Comparison of ENCODE assay signal across 24 cellular contexts in the genomic region with DNA sequence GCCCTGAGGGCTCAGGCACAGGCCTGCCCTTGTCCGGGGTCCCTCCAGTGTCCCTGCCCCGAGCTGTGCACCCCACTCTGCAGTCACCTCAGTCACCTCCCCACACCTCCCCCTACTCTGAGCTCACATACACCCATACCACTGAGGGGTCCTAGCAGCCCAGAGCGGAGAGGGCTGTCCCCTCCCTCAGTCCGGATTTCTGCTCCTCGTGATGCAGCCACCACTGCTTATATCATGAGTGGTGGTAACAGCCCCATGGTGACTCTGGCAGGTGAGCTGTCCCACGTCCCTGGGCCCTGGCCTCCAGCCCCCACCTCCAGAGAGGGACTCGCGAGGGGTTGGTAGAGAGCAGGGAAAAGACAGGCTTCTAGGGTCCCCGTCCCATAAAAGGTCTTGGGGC. TPM values are rescaled to one million over a fixed set of nuclear protein-coding genes. Genes with fewer than 3 reads are reported as not detected.
DNase-seq lines count a peak whose midpoint lies in the region; ATAC-seq and TF ChIP-seq lines count a peak whose summit lies in the region.
"Had no signal": no experiment of that assay in that cellular context is flagged by ENCODE, and none has a peak within 500 bp of the region (broad histone marks: within the 10 kb centered on the region; RNA-seq: fewer than 3 reads in every experiment).

No MANE protein-coding gene starts in this region.

- H3K4me1 Mint-ChIP-seq in MCF 10A (ENCODE audit: insufficient read depth, unreplicated experiment), result peaks cover 25% of the 10 kb centered on the region

- CTCF ChIA-PET in MCF 10A (lab: Yijun Ruan, JAX), result no interaction called here

- no peak overlapping the region for H3K9ac ChIP-seq in rectal smooth muscle tissue (ENCODE audit: low read length)

- WGBS in esophagus, 2 donors, result 85 to 95% methylated on average over 9 of the region's 9 CpGs

- no peak overlapping the region for H3K27ac Mint-ChIP-seq in MCF 10A (ENCODE audit: low read depth, unreplicated experiment)
- H3K27ac Mint-ChIP-seq: activated B cell treated with CpG ODN at 0.5 μM for 24 hours; activated CD8-positive, alpha-beta T cell treated with anti-CD3 and anti-CD28 coated beads, Interleukin-2, amount 10 ng/mL, durations not matched to agents 7 days and 5 days; activated naive CD8-positive, alpha-beta T cell treated with anti-CD3 and anti-CD28 coated beads for 36 hours; activated T-cell treated with anti-CD3 and anti-CD28 coated beads, Interleukin-2, amount 50 U/mL, for 72 hours; natural killer cell treated with Interleukin-12 subunit alpha and Interleukin-12 subunit beta and Interleukin-15 and Interleukin-18, amount 100 ng/mL, for 72 hours; stimulated activated memory B cell treated with anti-CD40 and anti-IgM and Interleukin-4, amounts not matched to agents 10 μg/mL and 1 μg/mL and 100 μg/mL, for 72 hours; T-helper 1 cell treated with Interleukin-12 subunit alpha and Interleukin-12 subunit beta and Interleukin-4 antibody, amounts not matched to agents 30 μg/mL and 1 μg/mL, for 36 hours had no signal

- BruUV-seq in MCF 10A (replicated peaks; lab: Mats Ljungman, UMichigan), result no TSS peak

- no peaks in the 10 kb centered on the region for H3K27me3 Mint-ChIP-seq in MCF 10A (ENCODE audit: insufficient read depth, unreplicated experiment)
- H3K27me3 Mint-ChIP-seq: activated B cell treated with CpG ODN at 0.5 μM for 24 hours; activated naive CD8-positive, alpha-beta T cell treated with anti-CD3 and anti-CD28 coated beads for 36 hours; natural killer cell treated with Interleukin-12 subunit alpha and Interleukin-12 subunit beta and Interleukin-15 and Interleukin-18, amount 100 ng/mL, for 72 hours; stimulated activated memory B cell treated with anti-CD40 and anti-IgM and Interleukin-4, amounts not matched to agents 10 μg/mL and 1 μg/mL and 100 μg/mL, for 72 hours had no signal

- intact Hi-C loops in breast epithelium (cut with DNase I; ENCODE audit: low total_unique reads), result no loop called here
- intact Hi-C loops in MCF 10A (cut with micrococcal nuclease), result no loop called here
- intact Hi-C loops in uterus (cut with DNase I; ENCODE audit: low total_unique reads), result no loop called here

- peaks cover 4% of the 10 kb centered on the region for H3K36me3 Mint-ChIP-seq in MCF 10A (ENCODE audit: insufficient read depth, unreplicated experiment)
- H3K36me3 Mint-ChIP-seq: activated naive CD8-positive, alpha-beta T cell treated with anti-CD3 and anti-CD28 coated beads for 36 hours; natural killer cell treated with Interleukin-12 subunit alpha and Interleukin-12 subunit beta and Interleukin-15 and Interleukin-18, amount 100 ng/mL, for 72 hours; stimulated activated memory B cell treated with anti-CD40 and anti-IgM and Interleukin-4, amounts not matched to agents 10 μg/mL and 1 μg/mL and 100 μg/mL, for 72 hours had no signal

- no peak for ATAC-seq in HG03135 (IDR thresholded peaks at IDR 0.05; ENCODE audit: unreplicated experiment)
- ATAC-seq in GM19397 (IDR thresholded peaks at IDR 0.05; ENCODE audit: unreplicated experiment), result no peak
- ATAC-seq: activated CD8-positive, alpha-beta T cell treated with anti-CD3 and anti-CD28 coated beads, Interleukin-2, amount 10 ng/mL, durations not matched to agents 7 days and 5 days; activated T-cell treated with anti-CD3 and anti-CD28 coated beads, Interleukin-2, amount 50 U/mL, for 72 hours; K562; natural killer cell treated with Interleukin-12 subunit alpha and Interleukin-12 subunit beta and Interleukin-15 and Interleukin-18, amount 100 ng/mL, for 72 hours; stimulated activated memory B cell treated with anti-CD40 and anti-IgM and Interleukin-4, amounts not matched to agents 10 μg/mL and 1 μg/mL and 100 μg/mL, for 72 hours had no signal

- H3K4me1 ChIP-seq in breast epithelium (peaks cover 7 to 20% of the 10 kb centered on the region in 2 donors), esophagus (ENCODE audit: control insufficient read depth in 2 of 2, insufficient read depth in 2 of 2, low read length in 1 of 2) (peaks cover 3 to 8% of the 10 kb centered on the region in 2 donors), rectal smooth muscle tissue (ENCODE audit: control insufficient read depth, insufficient read depth, low read length) (peaks cover 64% of the 10 kb centered on the region), uterus (peaks cover 4 to 28% of the 10 kb centered on the region in 2 donors)

- TF ChIP-seq CTCF in breast epithelium (IDR thresholded peaks at IDR 0.05), result no peak
- TF ChIP-seq CTCF in MCF 10A (IDR thresholded peaks at IDR 0.05; ENCODE audit: unreplicated experiment), result no peak
- TF ChIP-seq CTCF in uterus (IDR thresholded peaks at IDR 0.05), result no peak

- H3K9me3 Mint-ChIP-seq in MCF 10A (ENCODE audit: unreplicated experiment), result no peaks in the 10 kb centered on the region
- H3K9me3 Mint-ChIP-seq: activated B cell treated with CpG ODN at 0.5 μM for 24 hours; activated naive CD8-positive, alpha-beta T cell treated with anti-CD3 and anti-CD28 coated beads for 36 hours; activated T-cell treated with anti-CD3 and anti-CD28 coated beads, Interleukin-2, amount 50 U/mL, for 72 hours; natural killer cell treated with Interleukin-12 subunit alpha and Interleukin-12 subunit beta and Interleukin-15 and Interleukin-18, amount 100 ng/mL, for 72 hours; stimulated activated memory B cell treated with anti-CD40 and anti-IgM and Interleukin-4, amounts not matched to agents 10 μg/mL and 1 μg/mL and 100 μg/mL, for 72 hours; T-helper 1 cell treated with Interleukin-12 subunit alpha and Interleukin-12 subunit beta and Interleukin-4 antibody, amounts not matched to agents 30 μg/mL and 1 μg/mL, for 36 hours had no signal

- H3K27ac ChIP-seq in breast epithelium, result peak overlapping the region; percentile 5 to 48
- peak overlapping the region; percentile 28 to 67 for H3K27ac ChIP-seq in esophagus (ENCODE audit: low read depth in 2 of 2, low read length in 1 of 2)
- H3K27ac ChIP-seq in rectal smooth muscle tissue (ENCODE audit: low read depth, low read length), result peak overlapping the region; percentile 94
- H3K27ac ChIP-seq in uterus, result peak overlapping the region; percentile 47 to 75
- H3K27ac ChIP-seq: 22Rv1 had no signal

- H3K36me3 ChIP-seq in breast epithelium, result no peaks in the 10 kb centered on the region
- H3K36me3 ChIP-seq in esophagus (ENCODE audit: control insufficient read depth in 2 of 2, insufficient read depth in 2 of 2, low read length in 1 of 2), result no peaks in the 10 kb centered on the region
- H3K36me3 ChIP-seq in rectal smooth muscle tissue (ENCODE audit: control insufficient read depth, insufficient read depth, low read length), result peaks cover 2% of the 10 kb centered on the region
- no peaks in the 10 kb centered on the region for H3K36me3 ChIP-seq in uterus
- H3K36me3 ChIP-seq: BE2C had no signal

- H3K4me3 ChIP-seq in breast epithelium (no peak overlapping the region), esophagus (ENCODE audit: low read depth in 1 of 2, low read length in 2 of 2) (no peak overlapping the region), rectal smooth muscle tissue (ENCODE audit: low read length) (no peak overlapping the region), uterus (no peak overlapping the region)
- H3K4me3 ChIP-seq: K562 had no signal

- H3K27me3 ChIP-seq in breast epithelium (no peaks in the 10 kb centered on the region), esophagus (ENCODE audit: control insufficient read depth in 1 of 2, insufficient read depth in 2 of 2, low read length in 2 of 2) (no peaks in the 10 kb centered on the region), rectal smooth muscle tissue (ENCODE audit: control insufficient read depth, insufficient read depth, low read length) (no peaks in the 10 kb centered on the region), uterus (no peaks in the 10 kb centered on the region)
- H3K27me3 ChIP-seq: BE2C had no signal

- H3K9me3 ChIP-seq in breast epithelium (no peaks in the 10 kb centered on the region), esophagus (ENCODE audit: control insufficient read depth in 2 of 2, insufficient read depth in 1 of 2, low read depth in 1 of 2, low read length in 1 of 2) (no peaks in the 10 kb centered on the region), uterus (no peaks in the 10 kb centered on the region)
- H3K9me3 ChIP-seq: BE2C had no signal

- no peak overlapping the region for H3K4me3 Mint-ChIP-seq in MCF 10A (ENCODE audit: unreplicated experiment)
- H3K4me3 Mint-ChIP-seq: activated B cell treated with CpG ODN at 0.5 μM for 24 hours; activated CD8-positive, alpha-beta T cell treated with anti-CD3 and anti-CD28 coated beads, Interleukin-2, amount 10 ng/mL, durations not matched to agents 7 days and 5 days; activated naive CD8-positive, alpha-beta T cell treated with anti-CD3 and anti-CD28 coated beads for 36 hours; activated T-cell treated with anti-CD3 and anti-CD28 coated beads, Interleukin-2, amount 50 U/mL, for 72 hours; natural killer cell treated with Interleukin-12 subunit alpha and Interleukin-12 subunit beta and Interleukin-15 and Interleukin-18, amount 100 ng/mL, for 72 hours; stimulated activated memory B cell treated with anti-CD40 and anti-IgM and Interleukin-4, amounts not matched to agents 10 μg/mL and 1 μg/mL and 100 μg/mL, for 72 hours; T-helper 1 cell treated with Interleukin-12 subunit alpha and Interleukin-12 subunit beta and Interleukin-4 antibody, amounts not matched to agents 30 μg/mL and 1 μg/mL, for 36 hours had no signal

- TF ChIP-seq POLR2A in breast epithelium (IDR thresholded peaks at IDR 0.05) (no peak), uterus (IDR thresholded peaks at IDR 0.05) (no peak)

- POLR2A ChIA-PET in MCF 10A (lab: Yijun Ruan, JAX), result no interaction called here

- DNase-seq in breast epithelium (ENCODE audit: low spot score in 2 of 2), result no peak
- no peak for DNase-seq in MCF 10A (ENCODE audit: unreplicated experiment)
- no peak for DNase-seq in uterus
- no peak for DNase-seq in CD1c-positive myeloid dendritic cell (ENCODE audit: extremely low spot score)
- DNase-seq: activated B cell treated with CpG ODN at 0.5 μM for 24 hours; activated CD8-positive, alpha-beta T cell treated with anti-CD3 and anti-CD28 coated beads, Interleukin-2, amount 10 ng/mL, durations not matched to agents 7 days and 5 days; activated naive CD8-positive, alpha-beta T cell treated with anti-CD3 and anti-CD28 coated beads for 36 hours; activated T-cell treated with anti-CD3 and anti-CD28 coated beads, Interleukin-2, amount 50 U/mL, for 72 hours; BE2C; head of caudate nucleus; mammary epithelial cell; NCI-H2081; NCI-H524 treated with DMSO at 0.1 percent for 48 hours; SHP77; stimulated activated CD4-positive, alpha-beta T cell treated with anti-CD3 and anti-CD28 coated beads, Interleukin-12 subunit alpha, Interleukin-12 subunit beta, amount 100 ng/mL, for 4 hours had no signal

RNA-seq across cellular contexts. Expression of a gene that starts 8.0 kb away (rescaled TPM):
- total RNA-seq in breast epithelium, result 10 to 100 TPM in 2 of 3 donors, 1 to 10 TPM in 1; 6.3 to 42.9 (median 17.0) TPM
- total RNA-seq in MCF 10A (2022), result 0.05 and 0.21 TPM in 2 replicates
- polyA plus RNA-seq in esophagus, result 1 to 10 TPM; 3.0 to 4.0 TPM
- 10 to 100 TPM; 10.3 to 62.4 (median 46.7) TPM for total RNA-seq in uterus
- total RNA-seq: activated B cell treated with CpG ODN at 0.5 μM for 24 hours; activated CD8-positive, alpha-beta T cell treated with anti-CD3 and anti-CD28 coated beads, Interleukin-2, amount 10 ng/mL, durations not matched to agents 7 days and 5 days; activated naive CD8-positive, alpha-beta T cell treated with anti-CD3 and anti-CD28 coated beads for 36 hours; activated T-cell treated with anti-CD3 and anti-CD28 coated beads, Interleukin-2, amount 50 U/mL, for 72 hours; natural killer cell treated with Interleukin-12 subunit alpha and Interleukin-12 subunit beta and Interleukin-15 and Interleukin-18, amount 100 ng/mL, for 72 hours had no signal

RNA-seq across cellular contexts. Expression of a gene that starts 56.9 kb away (rescaled TPM):
- total RNA-seq in breast epithelium (10 to 100 TPM; 32.8 to 42.7 (median 36.3) TPM), MCF 10A (2022) (14.3 and 15.2 TPM in 2 replicates), uterus (10 to 100 TPM in 3 of 4 donors, 1 to 10 TPM in 1; 8.7 to 43.6 (median 28.2) TPM)
- polyA plus RNA-seq in esophagus, result 10 to 100 TPM; 24.0 to 43.4 TPM

Comparison
In these comparisons a context has a peak if more than half of its experiments do, and no peak if none do; other contexts are left out.
1. H3K27ac ChIP-seq: peak in every context shown above with its lines; median percentile 94 in rectal smooth muscle tissue; 61 in uterus; 48 in esophagus; 26 in breast epithelium.